17 cellular contexts compared by ENCODE assay signal in genomic region chr1:8782001-8782620, GRCh38.
"Had no signal": no experiment of that assay in that cellular context is flagged by ENCODE, and none has a peak within 500 bp of the region (broad histone marks: within the 10 kb centered on the region; RNA-seq: fewer than 3 reads in every experiment).

No MANE protein-coding gene starts in this region.

- H3K4me3 ChIP-seq: body of pancreas, left ventricle myocardium inferior, pancreas, sigmoid colon, spleen had no signal

- H3K36me3 Mint-ChIP-seq: activated naive CD4-positive, alpha-beta T cell treated with anti-CD3 and anti-CD28 coated beads, Interleukin-2, amount 50 U/mL, for 72 hours had no signal

- FAIRE-seq: kidney, pancreas had no signal

- ATAC-seq: activated CD4-positive, alpha-beta T cell treated with anti-CD3 and anti-CD28 coated beads for 36 hours; activated naive CD4-positive, alpha-beta T cell treated with anti-CD3 and anti-CD28 coated beads, Interleukin-2, amount 50 U/mL, for 72 hours; body of pancreas; naive thymus-derived CD4-positive, alpha-beta T cell; pancreas; stimulated activated naive B cell treated with anti-CD40 and anti-IgM and Interleukin-4, amounts not matched to agents 10 μg/mL and 1 μg/mL and 100 μg/mL, for 72 hours had no signal

- H3K36me3 ChIP-seq: left ventricle myocardium inferior, pancreas, sigmoid colon had no signal

- H3K4me3 Mint-ChIP-seq: activated CD4-positive, alpha-beta T cell treated with anti-CD3 and anti-CD28 coated beads for 36 hours; activated T-helper 1 cell treated with anti-CD3 and anti-CD28 coated beads, Interleukin-12 subunit alpha, Interleukin-12 subunit beta, Interleukin-2, Interleukin-4 antibody, amounts not matched to agents 30 ng/mL and 10 ng/mL and 1 ng/mL, durations not matched to agents 14 hours and 24 hours and 36 hours; memory B cell; naive thymus-derived CD4-positive, alpha-beta T cell; stimulated activated naive B cell treated with anti-CD40 and anti-IgM and Interleukin-4, amounts not matched to agents 10 μg/mL and 1 μg/mL and 100 μg/mL, for 72 hours had no signal

- H3K9me3 Mint-ChIP-seq: activated naive CD4-positive, alpha-beta T cell treated with anti-CD3 and anti-CD28 coated beads, Interleukin-2, amount 50 U/mL, for 72 hours; activated T-helper 1 cell treated with anti-CD3 and anti-CD28 coated beads, Interleukin-12 subunit alpha, Interleukin-12 subunit beta, Interleukin-2, Interleukin-4 antibody, amounts not matched to agents 30 ng/mL and 10 ng/mL and 1 ng/mL, durations not matched to agents 14 hours and 24 hours and 36 hours; memory B cell; naive thymus-derived CD4-positive, alpha-beta T cell; stimulated activated naive B cell treated with anti-CD40 and anti-IgM and Interleukin-4, amounts not matched to agents 10 μg/mL and 1 μg/mL and 100 μg/mL, for 72 hours had no signal

- H3K27ac ChIP-seq: body of pancreas, pancreas, sigmoid colon, spleen had no signal

- H3K27me3 Mint-ChIP-seq: activated CD4-positive, alpha-beta T cell treated with anti-CD3 and anti-CD28 coated beads for 36 hours; memory B cell; naive thymus-derived CD4-positive, alpha-beta T cell; stimulated activated naive B cell treated with anti-CD40 and anti-IgM and Interleukin-4, amounts not matched to agents 10 μg/mL and 1 μg/mL and 100 μg/mL, for 72 hours had no signal

- H3K9me3 ChIP-seq: body of pancreas, left ventricle myocardium inferior, pancreas, sigmoid colon, spleen had no signal

- H3K27me3 ChIP-seq: body of pancreas, pancreas, sigmoid colon, spleen had no signal

- H3K27ac Mint-ChIP-seq: activated CD4-positive, alpha-beta T cell treated with anti-CD3 and anti-CD28 coated beads for 36 hours; activated naive CD4-positive, alpha-beta T cell treated with anti-CD3 and anti-CD28 coated beads, Interleukin-2, amount 50 U/mL, for 72 hours; activated T-helper 1 cell treated with anti-CD3 and anti-CD28 coated beads, Interleukin-12 subunit alpha, Interleukin-12 subunit beta, Interleukin-2, Interleukin-4 antibody, amounts not matched to agents 30 ng/mL and 10 ng/mL and 1 ng/mL, durations not matched to agents 14 hours and 24 hours and 36 hours; memory B cell; naive thymus-derived CD4-positive, alpha-beta T cell; stimulated activated naive B cell treated with anti-CD40 and anti-IgM and Interleukin-4, amounts not matched to agents 10 μg/mL and 1 μg/mL and 100 μg/mL, for 72 hours had no signal

- DNase-seq: activated CD4-positive, alpha-beta T cell treated with anti-CD3 and anti-CD28 coated beads for 36 hours; activated CD4-positive, alpha-beta T cell treated with anti-CD3 and anti-CD28 coated beads, Interleukin-2, amount 50 U/mL, for 48 hours; activated gamma-delta T cell treated with Interleukin-2 at 50 U/mL for 16 hours; body of pancreas; cortex of kidney; effector CD8-positive, alpha-beta T cell; foreskin melanocyte; kidney; left ventricle myocardium inferior; naive thymus-derived CD4-positive, alpha-beta T cell; pancreas; sigmoid colon; spleen; stimulated activated naive B cell treated with anti-CD40 and anti-IgM and Interleukin-4, amounts not matched to agents 10 μg/mL and 1 μg/mL and 100 μg/mL, for 72 hours had no signal

- H3K4me1 ChIP-seq: pancreas had no signal
